In genomic region chrY:7085606-7086005, GRCh38 we compare ENCODE assay signal across 8 cellular contexts.
DNase-seq lines count a peak whose midpoint lies in the region; ATAC-seq lines count a peak whose summit lies in the region.

No MANE protein-coding gene starts in this region.

- H3K27ac Mint-ChIP-seq in activated naive CD8-positive, alpha-beta T cell treated with anti-CD3 and anti-CD28 coated beads, Interleukin-2, amount 50 U/mL, for 24 hours = no peak overlapping the region

- H3K4me1 Mint-ChIP-seq in activated naive CD8-positive, alpha-beta T cell treated with anti-CD3 and anti-CD28 coated beads, Interleukin-2, amount 50 U/mL, for 24 hours = peaks cover 5% of the 10 kb centered on the region

- no peaks in the 10 kb centered on the region for H3K9me3 Mint-ChIP-seq in activated naive CD8-positive, alpha-beta T cell treated with anti-CD3 and anti-CD28 coated beads, Interleukin-2, amount 50 U/mL, for 24 hours

- no peaks in the 10 kb centered on the region for H3K36me3 Mint-ChIP-seq in activated naive CD8-positive, alpha-beta T cell treated with anti-CD3 and anti-CD28 coated beads, Interleukin-2, amount 50 U/mL, for 24 hours (ENCODE audit: low read depth)

- no peak overlapping the region for H3K27ac ChIP-seq in neuronal stem cell (replicated peaks; ENCODE audit: low read length)

- no peak overlapping the region for H2BK15ac ChIP-seq in neuronal stem cell (ENCODE audit: low read length)

- no peak overlapping the region for H3K4ac ChIP-seq in neuronal stem cell (ENCODE audit: low read length)

- H2AFZ ChIP-seq in neuronal stem cell (ENCODE audit: low read length) = no peak overlapping the region

- peaks cover 0 to 5% of the 10 kb centered on the region in 2 donors for H3K36me3 ChIP-seq in neuronal stem cell (replicated peaks in 1 of 2; ENCODE audit: control insufficient read depth in 2 of 2, insufficient read depth in 2 of 2, low read length in 2 of 2)
- H3K36me3 ChIP-seq in HAP-1 (replicated peaks) = no peaks in the 10 kb centered on the region

- ATAC-seq in activated naive CD8-positive, alpha-beta T cell treated with anti-CD3 and anti-CD28 coated beads, Interleukin-2, amount 50 U/mL, for 24 hours = peak; percentile 80

- no peaks in the 10 kb centered on the region for H3K4me1 ChIP-seq in neuronal stem cell (ENCODE audit: control insufficient read depth in 2 of 2, insufficient read depth in 1 of 2, low read depth in 1 of 2, low read length in 2 of 2)
- no peaks in the 10 kb centered on the region for H3K4me1 ChIP-seq in HAP-1

- no peak overlapping the region for H3K14ac ChIP-seq in neuronal stem cell (ENCODE audit: low read length)

- no peak overlapping the region for H3K18ac ChIP-seq in neuronal stem cell (ENCODE audit: low read length)

- H3K4me3 Mint-ChIP-seq in activated naive CD8-positive, alpha-beta T cell treated with anti-CD3 and anti-CD28 coated beads, Interleukin-2, amount 50 U/mL, for 24 hours = no peak overlapping the region

- no peak overlapping the region for H2BK120ac ChIP-seq in neuronal stem cell (ENCODE audit: low read depth, low read length)

- no CpG with 5 or more reads among the region's 10 CpGs for WGBS in neuronal stem cell (ENCODE audit: extremely low coverage in 2 of 2, insufficient read length in 2 of 2, insufficient replicate concordance in 1 of 2), 2 donors

- no peak overlapping the region for H4K8ac ChIP-seq in neuronal stem cell (ENCODE audit: low read depth, low read length)

- no peak overlapping the region for H3K9ac ChIP-seq in neuronal stem cell (ENCODE audit: low read depth, low read length, poor library complexity)

- in situ Hi-C loops in HAP-1 (cut with MboI; ENCODE audit: low sequenced_read_pairs) = no loop called here

- H4K91ac ChIP-seq in neuronal stem cell (ENCODE audit: low read depth, low read length, poor library complexity) = no peak overlapping the region

- H2AK5ac ChIP-seq in neuronal stem cell (ENCODE audit: low read depth, low read length) = no peak overlapping the region

- H3K4me3 ChIP-seq in neuronal stem cell (ENCODE audit: low read length in 2 of 2) (no peak overlapping the region), HAP-1 (no peak overlapping the region)

- H3K27me3 Mint-ChIP-seq in activated naive CD8-positive, alpha-beta T cell treated with anti-CD3 and anti-CD28 coated beads, Interleukin-2, amount 50 U/mL, for 24 hours = no peaks in the 10 kb centered on the region

- no peak overlapping the region for H3K4me2 ChIP-seq in neuronal stem cell (ENCODE audit: insufficient read depth, low read length, poor library complexity, severe bottlenecking)

- DNase-seq in activated T-cell treated with anti-CD3 and anti-CD28 coated beads for 1 hour (ENCODE audit: low read depth) (peak; percentile 66), NCI-H2196 treated with DMSO at 0.1 percent for 48 hours (lab: John Stamatoyannopoulos, UW; ENCODE audit: unreplicated experiment) (peak; percentile 1), neuronal stem cell (ENCODE audit: low spot score) (peak; percentile 32), GM19240 (ENCODE audit: insufficient read length, low spot score) (no peak), cortex of kidney (lab: John Stamatoyannopoulos, UW) (no peak), HAP-1 (ENCODE audit: low spot score in 2 of 2) (no peak)
- DNase-seq in activated T-cell treated with anti-CD3 and anti-CD28 coated beads, Interleukin-2, amount 50 U/mL, for 1 hour = no peak
- DNase-seq in activated naive CD8-positive, alpha-beta T cell treated with anti-CD3 and anti-CD28 coated beads, Interleukin-2, amount 50 U/mL, for 24 hours = peak; percentile 69

- no peaks in the 10 kb centered on the region for H3K79me1 ChIP-seq in neuronal stem cell (ENCODE audit: low read depth, low read length)

- H3K27me3 ChIP-seq in neuronal stem cell (ENCODE audit: control insufficient read depth in 3 of 3, insufficient read depth in 3 of 3, low read depth in 1 of 3, low read length in 3 of 3) (no peaks in the 10 kb centered on the region), HAP-1 (ENCODE audit: low read depth) (no peaks in the 10 kb centered on the region)

- no peak overlapping the region for H2BK12ac ChIP-seq in neuronal stem cell (ENCODE audit: low read length)

- H3K23ac ChIP-seq in neuronal stem cell (ENCODE audit: low read depth, low read length, poor library complexity) = no peak overlapping the region

- H3K9me3 ChIP-seq in neuronal stem cell (replicated peaks in 1 of 2; ENCODE audit: control insufficient read depth in 2 of 2, insufficient read depth in 1 of 2, low read depth in 1 of 2, low read length in 2 of 2) (no peaks in the 10 kb centered on the region), HAP-1 (no peaks in the 10 kb centered on the region)

- no peak overlapping the region for H2BK5ac ChIP-seq in neuronal stem cell (ENCODE audit: low read length)

Comparison
In these comparisons a context has a peak if more than half of its experiments do, and no peak if none do; other contexts are left out.
1. DNase-seq: peak in activated T-cell treated with anti-CD3 and anti-CD28 coated beads for 1 hour (single experiment), NCI-H2196 treated with DMSO at 0.1 percent for 48 hours (single experiment), activated naive CD8-positive, alpha-beta T cell treated with anti-CD3 and anti-CD28 coated beads, Interleukin-2, amount 50 U/mL, for 24 hours (single experiment) and neuronal stem cell (single experiment); none in activated T-cell treated with anti-CD3 and anti-CD28 coated beads, Interleukin-2, amount 50 U/mL, for 1 hour (single experiment), GM19240 (single experiment), cortex of kidney (single experiment) and HAP-1 (0 of 2).